In genomic region chr1:146007048-146007784, GRCh38 we compare ENCODE assay signal across 8 cellular contexts. TPM values are rescaled to one million over a fixed set of nuclear protein-coding genes. Genes with fewer than 3 reads are reported as not detected.
DNase-seq lines count a peak whose midpoint lies in the region; ATAC-seq, FAIRE-seq and TF ChIP-seq lines count a peak whose summit lies in the region.

No MANE protein-coding gene starts in this region.

- H3K27ac ChIP-seq in BLaER1 treated with 17β-estradiol and CSF1 and Interleukin-3, amounts not matched to agents 10 nM and 100 nM: peak overlapping the region; percentile 59 to 85 (median 69); a peak in 19 of 22 replicates
- H3K27ac ChIP-seq in K562 (ENCODE audit: extremely low read depth, low read depth, low read length): peak overlapping the region; percentile 94
- peak overlapping the region; percentile 60 to 91 for H3K27ac ChIP-seq in small intestine (ENCODE audit: low read depth in 1 of 2, low read length in 1 of 2)

- no peaks in the 10 kb centered on the region for H3K36me3 Mint-ChIP-seq in T-helper 2 cell treated with Interferon-gamma antibody and Interleukin-4, amounts not matched to agents 5 μg/mL and 100 μg/mL, for 36 hours (ENCODE audit: low read depth)

- H3K4me3 ChIP-seq in BLaER1 treated with 17β-estradiol and CSF1 and Interleukin-3, amounts not matched to agents 10 nM and 100 nM: no peak overlapping the region
- H3K4me3 ChIP-seq in K562: no peak overlapping the region; the same call in 1 of the 2 replicates
- H3K4me3 ChIP-seq in small intestine (ENCODE audit: low read depth in 1 of 2, low read length in 2 of 2): no peak overlapping the region

- no peaks in the 10 kb centered on the region for H3K9me3 Mint-ChIP-seq in T-helper 2 cell treated with Interferon-gamma antibody and Interleukin-4, amounts not matched to agents 5 μg/mL and 100 μg/mL, for 36 hours

- peak; percentile 65; the same call in 1 of the 2 replicates for TF ChIP-seq EP300 in K562 (IDR thresholded peaks at IDR 0.05; ENCODE audit: low read length)

- H2AFZ ChIP-seq in K562 (ENCODE audit: low read depth, low read length): peak overlapping the region; percentile 98

- H3K9ac ChIP-seq in BLaER1 treated with 17β-estradiol and CSF1 and Interleukin-3, amounts not matched to agents 10 nM and 100 nM: peak overlapping the region; percentile 42 to 75 (median 64); a peak in 18 of 22 replicates
- H3K9ac ChIP-seq in K562 (ENCODE audit: insufficient read depth in 1 of 2, low read depth in 2 of 2, low read length in 2 of 2): peak overlapping the region; percentile 70 to 77; a peak in 3 of 4 replicates

- POLR2A ChIA-PET in K562 (lab: Yijun Ruan, JAX): interaction anchor here (0.8 to 2.4 kb wide), 9 partner anchors 10 to 162 kb away, joined by 3 to 22 read pairs (median 6); partner anchors contain the start of genes HJV, NUDT17 and TXNIP

- in situ Hi-C loops in K562 (cut with MboI): no loop called here

- intact Hi-C loops in K562 (cut with micrococcal nuclease): loop anchor here (1.0 to 2.0 kb wide), 4 partner anchors 11 to 114 kb away; partner anchors contain the start of gene TXNIP

- TF ChIP-seq CTCF in K562 (IDR thresholded peaks at IDR 0.05 in 2 of 3, conservative IDR thresholded peaks at IDR 0.05 in 1 of 3; ENCODE audit: insufficient read depth in 2 of 3, low read depth in 1 of 3, low read length in 3 of 3): peak; percentile 69 to 91 (median 73); a peak in 5 of 6 replicates

- H3K9me3 ChIP-seq in BLaER1 treated with 17β-estradiol and CSF1 and Interleukin-3, amounts not matched to agents 10 nM and 100 nM (replicated peaks in 1 of 11): no peaks in the 10 kb centered on the region
- H3K9me3 ChIP-seq in K562 (replicated peaks; ENCODE audit: control insufficient read depth, insufficient read depth, low read depth, low read length): no peaks in the 10 kb centered on the region
- H3K9me3 ChIP-seq in small intestine (ENCODE audit: control insufficient read depth, low read depth): no peaks in the 10 kb centered on the region

- peak overlapping the region; percentile 73 for H3K4me3 Mint-ChIP-seq in T-helper 2 cell treated with Interferon-gamma antibody and Interleukin-4, amounts not matched to agents 5 μg/mL and 100 μg/mL, for 36 hours

- peak overlapping the region; percentile 90 for H3K27ac Mint-ChIP-seq in T-helper 2 cell treated with Interferon-gamma antibody and Interleukin-4, amounts not matched to agents 5 μg/mL and 100 μg/mL, for 36 hours

- peak; percentile 47; the same call in 1 of the 2 replicates for TF ChIP-seq POLR2A in K562 (conservative IDR thresholded peaks at IDR 0.05)

- H3K36me3 ChIP-seq in BLaER1 treated with 17β-estradiol and CSF1 and Interleukin-3, amounts not matched to agents 10 nM and 100 nM: no peaks in the 10 kb centered on the region
- no peaks in the 10 kb centered on the region for H3K36me3 ChIP-seq in K562 (ENCODE audit: control insufficient read depth, insufficient read depth, low read length)
- no peaks in the 10 kb centered on the region for H3K36me3 ChIP-seq in small intestine (ENCODE audit: control insufficient read depth in 2 of 2, insufficient read depth in 2 of 2, low read length in 2 of 2)

- FAIRE-seq in K562 (lab: Jason Lieb, UNC) (peak; percentile 75), small intestine (lab: Jason Lieb, UNC) (no peak)

- peak; percentile 91 to 92 for TF ChIP-seq RAD21 in K562 (CRISPR knock-in tag; conservative IDR thresholded peaks at IDR 0.05 in 1 of 2, IDR thresholded peaks at IDR 0.05 in 1 of 2)

- CTCF ChIA-PET in K562 (lab: Yijun Ruan, JAX; ENCODE audit: low intra/inter-chr PET ratio): interaction anchor here (0.6 to 3.6 kb wide), 6 partner anchors 11 to 161 kb away, joined by 4 to 37 read pairs (median 6); partner anchors contain the start of genes NUDT17 and TXNIP

- no peaks in the 10 kb centered on the region for H3K79me2 ChIP-seq in K562 (ENCODE audit: control insufficient read depth, insufficient read depth, low read length)

- BruUV-seq in K562 (replicated peaks; lab: Mats Ljungman, UMichigan): no TSS peak

- WGBS in K562 (ENCODE audit: insufficient coverage, low coverage, missing lambda C conversion rate): 0% methylated on average over 3 of the region's 3 CpGs
- 0% methylated on average over 3 of the region's 3 CpGs for WGBS in small intestine, 3 donors

- DNase-seq in NCI-H187 treated with DMSO at 0.1 percent for 48 hours (lab: John Stamatoyannopoulos, UW): peak; percentile 76
- DNase-seq in T-helper 2 cell treated with Interferon-gamma antibody and Interleukin-4, amounts not matched to agents 5 μg/mL and 100 μg/mL, for 36 hours (ENCODE audit: low spot score): peak; percentile 61
- peak; percentile 51 to 93 (median 64) for DNase-seq in K562 (ENCODE audit: extremely low read depth in 1 of 4, low spot score in 3 of 4)
- peak; percentile 58 for DNase-seq in iPS-NIHi11 (ENCODE audit: low spot score)
- peak; percentile 85 for DNase-seq in small intestine

- ATAC-seq in GM21737 (IDR thresholded peaks at IDR 0.05; ENCODE audit: unreplicated experiment): peak; percentile 64
- peak; percentile 85 for ATAC-seq in K562
- ATAC-seq in GM19324 (IDR thresholded peaks at IDR 0.05; ENCODE audit: low FRiP score, unreplicated experiment): no peak

- peak overlapping the region; percentile 22 to 80 (median 60); a peak in 19 of 22 replicates for H3K4me2 ChIP-seq in BLaER1 treated with 17β-estradiol and CSF1 and Interleukin-3, amounts not matched to agents 10 nM and 100 nM
- peak overlapping the region; percentile 71 for H3K4me2 ChIP-seq in K562 (ENCODE audit: insufficient read depth, low read length)

- no peaks in the 10 kb centered on the region for H3K27me3 ChIP-seq in BLaER1 treated with 17β-estradiol and CSF1 and Interleukin-3, amounts not matched to agents 10 nM and 100 nM
- no peaks in the 10 kb centered on the region for H3K27me3 ChIP-seq in K562 (ENCODE audit: control insufficient read depth in 2 of 2, insufficient read depth in 2 of 2, low read length in 2 of 2)
- no peaks in the 10 kb centered on the region for H3K27me3 ChIP-seq in small intestine (ENCODE audit: control insufficient read depth in 2 of 2, insufficient read depth in 2 of 2, low read length in 2 of 2)

- peaks cover 8 to 36% (median 12%) of the 10 kb centered on the region in 10 experiments; a peak in 19 of 20 replicates for H3K4me1 ChIP-seq in BLaER1 treated with 17β-estradiol and CSF1 and Interleukin-3, amounts not matched to agents 10 nM and 100 nM
- H3K4me1 ChIP-seq in K562 (replicated peaks in 1 of 2; ENCODE audit: control insufficient read depth in 2 of 2, insufficient read depth in 2 of 2, low read length in 2 of 2) (peaks cover 11 to 14% of the 10 kb centered on the region in 2 experiments), small intestine (ENCODE audit: control insufficient read depth in 2 of 2, insufficient read depth in 1 of 2, low read depth in 1 of 2, low read length in 1 of 2) (peaks cover 0 to 3% of the 10 kb centered on the region in 2 donors)

- H3K4me1 Mint-ChIP-seq in T-helper 2 cell treated with Interferon-gamma antibody and Interleukin-4, amounts not matched to agents 5 μg/mL and 100 μg/mL, for 36 hours (ENCODE audit: low read depth): peaks cover 31% of the 10 kb centered on the region

- H4K20me1 ChIP-seq in BLaER1 treated with 17β-estradiol and CSF1 and Interleukin-3, amounts not matched to agents 10 nM and 100 nM: no peaks in the 10 kb centered on the region
- no peaks in the 10 kb centered on the region for H4K20me1 ChIP-seq in K562 (replicated peaks; ENCODE audit: control insufficient read depth, insufficient read depth, low read length)

- H3K27me3 Mint-ChIP-seq in T-helper 2 cell treated with Interferon-gamma antibody and Interleukin-4, amounts not matched to agents 5 μg/mL and 100 μg/mL, for 36 hours (ENCODE audit: low read depth): no peaks in the 10 kb centered on the region

- no peaks in the 10 kb centered on the region for H3K9me1 ChIP-seq in K562 (ENCODE audit: control insufficient read depth, insufficient read depth, low read length)

RNA-seq across cellular contexts. Expression of gene TXNIP, which starts 10.8 kb away (rescaled TPM):
- 1,167 and 1,393 TPM in 2 replicates for total RNA-seq in K562 (2011; cell fraction: chromatin; rRNA removed; ENCODE audit: low replicate concordance)
- 716 and 782 TPM in 2 replicates for total RNA-seq in K562 (2011; cell fraction: nucleolus; rRNA removed)
- 756 and 864 TPM in 2 replicates for total RNA-seq in K562 (2011; cell fraction: nucleoplasm; rRNA removed)
- total RNA-seq in K562 (2014; rRNA removed): 202 and 226 TPM in 2 replicates
- total RNA-seq in K562 (2014; rRNA removed; fragmentation: Illumina TruSeq; extraction: Trizol): 278 and 307 TPM in 2 replicates
- total RNA-seq in K562 (2015; rRNA removed; fragmentation: Illumina TruSeq; extraction: Trizol): 217 and 235 TPM in 2 replicates
- 257 and 263 TPM in 2 replicates for total RNA-seq in K562 (2021)
- polyA plus RNA-seq in K562 (2011; rRNA removed): 499 and 553 TPM in 2 replicates
- 244 and 270 TPM in 2 replicates for polyA plus RNA-seq in K562 (2011; cell fraction: cytosol; rRNA removed)
- polyA plus RNA-seq in K562 (2011; cell fraction: nucleus; rRNA removed): 1,140 and 1,617 TPM in 2 replicates
- 256 and 452 TPM in 2 replicates for polyA plus RNA-seq in K562 (2012)
- 253 and 295 TPM in 2 replicates for polyA plus RNA-seq in K562 (2014; fragmentation: Illumina TruSeq; extraction: Trizol)
- polyA plus RNA-seq in K562 (2014; fragmentation: Nextera tagmentation; extraction: Ambion mirVana): 100 to 1,000 TPM; 120 to 237 TPM
- polyA plus RNA-seq in K562 (2014; rRNA removed): 249 and 259 TPM in 2 replicates
- 595 and 605 TPM in 2 replicates for polyA minus RNA-seq in K562 (2011; rRNA and poly(A)+ RNA removed)
- 116 and 223 TPM in 2 replicates for polyA minus RNA-seq in K562 (2011; cell fraction: cytosol; rRNA and poly(A)+ RNA removed)
- polyA minus RNA-seq in K562 (2011; cell fraction: nucleus; rRNA and poly(A)+ RNA removed): 667 and 1,436 TPM in 2 replicates
- polyA plus RNA-seq in small intestine: 100 to 1,000 TPM in 2 of 3 donors, 10 to 100 TPM in 1; 85.4 to 362 (median 170) TPM

RNA-seq across cellular contexts. Expression of gene HJV, which starts 14.3 kb away (rescaled TPM):
- 6.4 and 7.7 TPM in 2 replicates for total RNA-seq in K562 (2011; cell fraction: chromatin; rRNA removed; ENCODE audit: low replicate concordance)
- 5.4 and 7.8 TPM in 2 replicates for total RNA-seq in K562 (2011; cell fraction: nucleolus; rRNA removed)
- total RNA-seq in K562 (2011; cell fraction: nucleoplasm; rRNA removed): 6.4 and 6.9 TPM in 2 replicates
- 1.1 and 2.5 TPM in 2 replicates for total RNA-seq in K562 (2014; rRNA removed)
- total RNA-seq in K562 (2014; rRNA removed; fragmentation: Illumina TruSeq; extraction: Trizol): 2.1 and 3.3 TPM in 2 replicates
- 1.9 and 2.9 TPM in 2 replicates for total RNA-seq in K562 (2015; rRNA removed; fragmentation: Illumina TruSeq; extraction: Trizol)
- total RNA-seq in K562 (2021): 2.1 and 2.9 TPM in 2 replicates
- polyA plus RNA-seq in K562 (2011; rRNA removed): 3.2 and 6.6 TPM in 2 replicates
- polyA plus RNA-seq in K562 (2011; cell fraction: cytosol; rRNA removed): 3.0 and 4.6 TPM in 2 replicates
- 3.7 and 5.5 TPM in 2 replicates for polyA plus RNA-seq in K562 (2011; cell fraction: nucleus; rRNA removed)
- 2.9 and 4.8 TPM in 2 replicates for polyA plus RNA-seq in K562 (2012)
- polyA plus RNA-seq in K562 (2014; fragmentation: Illumina TruSeq; extraction: Trizol): 2.7 and 3.0 TPM in 2 replicates
- 1 to 10 TPM; 1.0 to 1.3 TPM for polyA plus RNA-seq in K562 (2014; fragmentation: Nextera tagmentation; extraction: Ambion mirVana)
- polyA plus RNA-seq in K562 (2014; rRNA removed): 2.4 and 5.5 TPM in 2 replicates
- polyA minus RNA-seq in K562 (2011; rRNA and poly(A)+ RNA removed): 4.3 and 4.5 TPM in 2 replicates
- polyA minus RNA-seq in K562 (2011; cell fraction: cytosol; rRNA and poly(A)+ RNA removed): 0.73 and 2.8 TPM in 2 replicates
- polyA minus RNA-seq in K562 (2011; cell fraction: nucleus; rRNA and poly(A)+ RNA removed): 2.3 and 2.7 TPM in 2 replicates
- not detected for polyA plus RNA-seq in small intestine

RNA-seq across cellular contexts. Expression of gene POLR3GL, which starts 42.7 kb away (rescaled TPM):
- 13.4 and 16.3 TPM in 2 replicates for total RNA-seq in K562 (2011; cell fraction: chromatin; rRNA removed; ENCODE audit: low replicate concordance)
- total RNA-seq in K562 (2011; cell fraction: nucleolus; rRNA removed): 10.0 TPM in 2 replicates
- 9.5 and 10.3 TPM in 2 replicates for total RNA-seq in K562 (2011; cell fraction: nucleoplasm; rRNA removed)
- 28.5 and 29.6 TPM in 2 replicates for total RNA-seq in K562 (2014; rRNA removed)
- 38.6 and 48.4 TPM in 2 replicates for total RNA-seq in K562 (2014; rRNA removed; fragmentation: Illumina TruSeq; extraction: Trizol)
- 35.2 and 38.2 TPM in 2 replicates for total RNA-seq in K562 (2015; rRNA removed; fragmentation: Illumina TruSeq; extraction: Trizol)
- total RNA-seq in K562 (2021): 17.3 and 21.1 TPM in 2 replicates
- 31.0 and 39.4 TPM in 2 replicates for polyA plus RNA-seq in K562 (2011; rRNA removed)
- 20.4 and 22.2 TPM in 2 replicates for polyA plus RNA-seq in K562 (2011; cell fraction: cytosol; rRNA removed)
- 18.8 and 22.7 TPM in 2 replicates for polyA plus RNA-seq in K562 (2011; cell fraction: nucleus; rRNA removed)
- 37.6 and 38.4 TPM in 2 replicates for polyA plus RNA-seq in K562 (2012)
- 47.6 and 47.9 TPM in 2 replicates for polyA plus RNA-seq in K562 (2014; fragmentation: Illumina TruSeq; extraction: Trizol)
- polyA plus RNA-seq in K562 (2014; fragmentation: Nextera tagmentation; extraction: Ambion mirVana): 10 to 100 TPM; 14.6 to 21.7 TPM
- polyA plus RNA-seq in K562 (2014; rRNA removed): 36.1 and 48.4 TPM in 2 replicates
- 13.5 and 15.8 TPM in 2 replicates for polyA minus RNA-seq in K562 (2011; rRNA and poly(A)+ RNA removed)
- polyA minus RNA-seq in K562 (2011; cell fraction: cytosol; rRNA and poly(A)+ RNA removed): 8.9 and 9.3 TPM in 2 replicates
- polyA minus RNA-seq in K562 (2011; cell fraction: nucleus; rRNA and poly(A)+ RNA removed): 7.8 and 13.4 TPM in 2 replicates
- polyA plus RNA-seq in small intestine: 10 to 100 TPM; 33.6 to 37.3 (median 34.0) TPM

RNA-seq across cellular contexts. Expression of gene ANKRD34A, which starts 42.8 kb away (rescaled TPM):
- total RNA-seq in K562 (2011; cell fraction: chromatin; rRNA removed; ENCODE audit: low replicate concordance): 1.7 and 2.2 TPM in 2 replicates
- total RNA-seq in K562 (2011; cell fraction: nucleolus; rRNA removed): 2.3 and 3.2 TPM in 2 replicates
- 2.1 and 2.3 TPM in 2 replicates for total RNA-seq in K562 (2011; cell fraction: nucleoplasm; rRNA removed)
- total RNA-seq in K562 (2014; rRNA removed) (0.41 and 0.86 TPM in 2 replicates), K562 (2014; rRNA removed; fragmentation: Illumina TruSeq; extraction: Trizol) (0.18 and 0.38 TPM in 2 replicates), K562 (2015; rRNA removed; fragmentation: Illumina TruSeq; extraction: Trizol) (0.43 and 0.45 TPM in 2 replicates), K562 (2021) (0.89 and 1.6 TPM in 2 replicates)
- polyA plus RNA-seq in K562 (2011; rRNA removed) (0.81 and 1.0 TPM in 2 replicates), K562 (2014; fragmentation: Illumina TruSeq; extraction: Trizol) (0.80 and 0.91 TPM in 2 replicates), K562 (2014; fragmentation: Nextera tagmentation; extraction: Ambion mirVana) (under 1 TPM; 0.06 to 0.07 TPM), K562 (2014; rRNA removed) (0.64 and 0.81 TPM in 2 replicates), small intestine (1 to 10 TPM in 1 of 3 donors, under 1 TPM in 2; 0.48 to 1.1 (median 0.54) TPM)
- polyA plus RNA-seq in K562 (2011; cell fraction: cytosol; rRNA removed): 0.80 and 1.2 TPM in 2 replicates
- polyA plus RNA-seq in K562 (2011; cell fraction: nucleus; rRNA removed): 3.0 and 4.9 TPM in 2 replicates
- 0.68 and 1.0 TPM in 2 replicates for polyA plus RNA-seq in K562 (2012)
- polyA minus RNA-seq in K562 (2011; rRNA and poly(A)+ RNA removed): 0.49 and 0.72 TPM in 2 replicates
- polyA minus RNA-seq in K562 (2011; cell fraction: cytosol; rRNA and poly(A)+ RNA removed): 0.38 and 1.2 TPM in 2 replicates
- 1.9 and 2.0 TPM in 2 replicates for polyA minus RNA-seq in K562 (2011; cell fraction: nucleus; rRNA and poly(A)+ RNA removed)

RNA-seq across cellular contexts. Expression of gene LIX1L, which starts 49.4 kb away (rescaled TPM):
- total RNA-seq in K562 (2011; cell fraction: chromatin; rRNA removed; ENCODE audit: low replicate concordance): 5.2 and 6.2 TPM in 2 replicates
- total RNA-seq in K562 (2011; cell fraction: nucleolus; rRNA removed): 4.7 and 4.8 TPM in 2 replicates
- 8.9 and 14.7 TPM in 2 replicates for total RNA-seq in K562 (2011; cell fraction: nucleoplasm; rRNA removed)
- total RNA-seq in K562 (2014; rRNA removed): 7.4 and 10.7 TPM in 2 replicates
- 10.0 and 11.0 TPM in 2 replicates for total RNA-seq in K562 (2014; rRNA removed; fragmentation: Illumina TruSeq; extraction: Trizol)
- 11.7 and 12.9 TPM in 2 replicates for total RNA-seq in K562 (2015; rRNA removed; fragmentation: Illumina TruSeq; extraction: Trizol)
- total RNA-seq in K562 (2021): 15.7 and 16.4 TPM in 2 replicates
- 20.6 and 26.5 TPM in 2 replicates for polyA plus RNA-seq in K562 (2011; rRNA removed)
- polyA plus RNA-seq in K562 (2011; cell fraction: cytosol; rRNA removed): 23.9 and 30.3 TPM in 2 replicates
- polyA plus RNA-seq in K562 (2011; cell fraction: nucleus; rRNA removed): 5.3 and 5.5 TPM in 2 replicates
- 4.7 and 8.4 TPM in 2 replicates for polyA plus RNA-seq in K562 (2012)
- polyA plus RNA-seq in K562 (2014; fragmentation: Illumina TruSeq; extraction: Trizol): 10.5 and 12.5 TPM in 2 replicates
- 1 to 10 TPM; 4.6 to 9.2 TPM for polyA plus RNA-seq in K562 (2014; fragmentation: Nextera tagmentation; extraction: Ambion mirVana)
- polyA plus RNA-seq in K562 (2014; rRNA removed): 13.5 and 16.1 TPM in 2 replicates
- polyA minus RNA-seq in K562 (2011; rRNA and poly(A)+ RNA removed): 17.0 and 21.0 TPM in 2 replicates
- 11.1 and 12.0 TPM in 2 replicates for polyA minus RNA-seq in K562 (2011; cell fraction: cytosol; rRNA and poly(A)+ RNA removed)
- polyA minus RNA-seq in K562 (2011; cell fraction: nucleus; rRNA and poly(A)+ RNA removed): 1.8 and 3.0 TPM in 2 replicates
- polyA plus RNA-seq in small intestine: 1 to 10 TPM in 2 of 3 donors, under 1 TPM in 1; 0.67 to 7.1 (median 3.2) TPM
